In the genomic region with DNA sequence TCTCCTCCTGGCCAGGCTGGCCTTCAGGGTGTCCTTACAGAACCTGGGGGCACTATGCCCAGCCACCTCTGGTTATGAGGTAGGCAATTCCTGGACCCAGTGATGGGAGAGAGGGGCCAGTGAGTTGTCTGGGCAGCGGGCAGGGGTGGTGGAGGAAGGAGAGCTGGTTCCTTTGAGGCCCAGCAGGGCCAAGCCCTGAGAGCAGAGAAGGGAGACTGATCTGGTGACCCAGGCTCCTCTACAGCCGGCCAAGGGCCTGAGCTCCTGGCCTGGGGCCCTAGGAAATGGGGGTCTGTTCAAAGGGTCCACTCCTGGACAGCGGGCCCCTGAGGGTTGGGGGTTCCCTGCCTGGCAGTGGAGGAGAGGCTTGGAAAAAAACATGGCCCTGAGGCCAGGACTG, we compare ENCODE assay signal across 2 cellular contexts.
TF ChIP-seq lines count a peak whose summit lies in the region.

No MANE protein-coding gene starts in this region.

TF ChIP-seq in HepG2, 621 proteins besides CTCF, POLR2A, EP300 and RAD21:
- 0 out of 2 replicates have a peak, but pooled peaks have one; percentile 40 for TF ChIP-seq SNAI1 (CRISPR knock-in tag; IDR thresholded peaks at IDR 0.05; ENCODE audit: borderline replicate concordance)
- no peak for TF ChIP-seq ZNF460 (CRISPR knock-in tag; IDR thresholded peaks at IDR 0.05; ENCODE audit: borderline replicate concordance)
- TF ChIP-seq, protein P1, sequence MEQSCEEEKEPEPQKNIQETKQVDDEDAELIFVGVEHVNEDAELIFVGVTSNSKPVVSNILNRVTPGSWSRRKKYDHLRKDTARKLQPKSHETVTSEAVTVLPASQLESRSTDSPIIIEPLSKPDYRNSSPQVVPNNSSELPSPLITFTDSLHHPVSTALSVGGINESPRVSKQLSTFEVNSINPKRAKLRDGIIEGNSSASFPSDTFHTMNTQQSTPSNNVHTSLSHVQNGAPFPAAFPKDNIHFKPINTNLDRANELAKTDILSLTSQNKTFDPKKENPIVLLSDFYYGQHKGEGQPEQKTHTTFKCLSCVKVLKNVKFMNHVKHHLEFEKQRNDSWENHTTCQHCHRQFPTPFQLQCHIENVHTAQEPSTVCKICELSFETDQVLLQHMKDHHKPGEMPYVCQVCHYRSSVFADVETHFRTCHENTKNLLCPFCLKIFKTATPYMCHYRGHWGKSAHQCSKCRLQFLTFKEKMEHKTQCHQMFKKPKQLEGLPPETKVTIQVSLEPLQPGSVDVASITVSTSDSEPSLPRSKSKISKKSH (CRISPR knock-in tag; IDR thresholded peaks at IDR 0.05; ENCODE audit: borderline replicate concordance), result 0 out of 2 replicates have a peak, but pooled peaks have one; percentile 19
- 0 out of 2 replicates have a peak, but pooled peaks have one; percentile 2 for TF ChIP-seq HOXA3 (CRISPR knock-in tag; IDR thresholded peaks at IDR 0.05)
- TF ChIP-seq ZNF598 (CRISPR knock-in tag; IDR thresholded peaks at IDR 0.05; ENCODE audit: borderline replicate concordance), result no peak
- peak; percentile 21 for TF ChIP-seq AGO2 (optimal IDR thresholded peaks at IDR 0.05; ENCODE audit: low read depth, low read length)
- 0 out of 2 replicates have a peak, but pooled peaks have one; percentile 57 for TF ChIP-seq EED (CRISPR knock-in tag; IDR thresholded peaks at IDR 0.05)
- TF ChIP-seq SALL1 (CRISPR knock-in tag; IDR thresholded peaks at IDR 0.05), result no peak
- 0 out of 2 replicates have a peak, but pooled peaks have one; percentile 17 for TF ChIP-seq TBX2 (CRISPR knock-in tag; IDR thresholded peaks at IDR 0.05; ENCODE audit: borderline replicate concordance)
- TF ChIP-seq, protein P2, sequence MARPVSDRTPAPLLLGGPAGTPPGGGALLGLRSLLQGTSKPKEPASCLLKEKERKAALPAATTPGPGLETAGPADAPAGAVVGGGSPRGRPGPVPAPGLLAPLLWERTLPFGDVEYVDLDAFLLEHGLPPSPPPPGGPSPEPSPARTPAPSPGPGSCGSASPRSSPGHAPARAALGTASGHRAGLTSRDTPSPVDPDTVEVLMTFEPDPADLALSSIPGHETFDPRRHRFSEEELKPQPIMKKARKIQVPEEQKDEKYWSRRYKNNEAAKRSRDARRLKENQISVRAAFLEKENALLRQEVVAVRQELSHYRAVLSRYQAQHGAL (CRISPR knock-in tag; IDR thresholded peaks at IDR 0.05; ENCODE audit: not compliant biosample characterization), result no peak
- no peak for TF ChIP-seq GFI1 (CRISPR knock-in tag; IDR thresholded peaks at IDR 0.05; ENCODE audit: borderline replicate concordance)
- TF ChIP-seq ZNF251 (CRISPR knock-in tag; IDR thresholded peaks at IDR 0.05), result no peak
- 0 out of 2 replicates have a peak, but pooled peaks have one; percentile 4 for TF ChIP-seq SPEN (CRISPR knock-in tag; IDR thresholded peaks at IDR 0.05; ENCODE audit: low read depth)
TF ChIP-seq in HepG2: peak in this region for 7.

TF ChIP-seq in WTC11, 78 proteins besides CTCF, POLR2A, EP300 and RAD21:
- TF ChIP-seq, protein P3, sequence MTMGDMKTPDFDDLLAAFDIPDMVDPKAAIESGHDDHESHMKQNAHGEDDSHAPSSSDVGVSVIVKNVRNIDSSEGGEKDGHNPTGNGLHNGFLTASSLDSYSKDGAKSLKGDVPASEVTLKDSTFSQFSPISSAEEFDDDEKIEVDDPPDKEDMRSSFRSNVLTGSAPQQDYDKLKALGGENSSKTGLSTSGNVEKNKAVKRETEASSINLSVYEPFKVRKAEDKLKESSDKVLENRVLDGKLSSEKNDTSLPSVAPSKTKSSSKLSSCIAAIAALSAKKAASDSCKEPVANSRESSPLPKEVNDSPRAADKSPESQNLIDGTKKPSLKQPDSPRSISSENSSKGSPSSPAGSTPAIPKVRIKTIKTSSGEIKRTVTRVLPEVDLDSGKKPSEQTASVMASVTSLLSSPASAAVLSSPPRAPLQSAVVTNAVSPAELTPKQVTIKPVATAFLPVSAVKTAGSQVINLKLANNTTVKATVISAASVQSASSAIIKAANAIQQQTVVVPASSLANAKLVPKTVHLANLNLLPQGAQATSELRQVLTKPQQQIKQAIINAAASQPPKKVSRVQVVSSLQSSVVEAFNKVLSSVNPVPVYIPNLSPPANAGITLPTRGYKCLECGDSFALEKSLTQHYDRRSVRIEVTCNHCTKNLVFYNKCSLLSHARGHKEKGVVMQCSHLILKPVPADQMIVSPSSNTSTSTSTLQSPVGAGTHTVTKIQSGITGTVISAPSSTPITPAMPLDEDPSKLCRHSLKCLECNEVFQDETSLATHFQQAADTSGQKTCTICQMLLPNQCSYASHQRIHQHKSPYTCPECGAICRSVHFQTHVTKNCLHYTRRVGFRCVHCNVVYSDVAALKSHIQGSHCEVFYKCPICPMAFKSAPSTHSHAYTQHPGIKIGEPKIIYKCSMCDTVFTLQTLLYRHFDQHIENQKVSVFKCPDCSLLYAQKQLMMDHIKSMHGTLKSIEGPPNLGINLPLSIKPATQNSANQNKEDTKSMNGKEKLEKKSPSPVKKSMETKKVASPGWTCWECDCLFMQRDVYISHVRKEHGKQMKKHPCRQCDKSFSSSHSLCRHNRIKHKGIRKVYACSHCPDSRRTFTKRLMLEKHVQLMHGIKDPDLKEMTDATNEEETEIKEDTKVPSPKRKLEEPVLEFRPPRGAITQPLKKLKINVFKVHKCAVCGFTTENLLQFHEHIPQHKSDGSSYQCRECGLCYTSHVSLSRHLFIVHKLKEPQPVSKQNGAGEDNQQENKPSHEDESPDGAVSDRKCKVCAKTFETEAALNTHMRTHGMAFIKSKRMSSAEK (CRISPR knock-in tag; IDR thresholded peaks at IDR 0.05; ENCODE audit: borderline replicate concordance), result no peak
- TF ChIP-seq, protein P4, sequence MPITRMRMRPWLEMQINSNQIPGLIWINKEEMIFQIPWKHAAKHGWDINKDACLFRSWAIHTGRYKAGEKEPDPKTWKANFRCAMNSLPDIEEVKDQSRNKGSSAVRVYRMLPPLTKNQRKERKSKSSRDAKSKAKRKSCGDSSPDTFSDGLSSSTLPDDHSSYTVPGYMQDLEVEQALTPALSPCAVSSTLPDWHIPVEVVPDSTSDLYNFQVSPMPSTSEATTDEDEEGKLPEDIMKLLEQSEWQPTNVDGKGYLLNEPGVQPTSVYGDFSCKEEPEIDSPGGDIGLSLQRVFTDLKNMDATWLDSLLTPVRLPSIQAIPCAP (CRISPR knock-in tag; IDR thresholded peaks at IDR 0.05), result no peak
- TF ChIP-seq ATF1 (CRISPR knock-in tag; IDR thresholded peaks at IDR 0.05) (no peak), FOXJ3 (CRISPR knock-in tag; IDR thresholded peaks at IDR 0.05; ENCODE audit: borderline replicate concordance) (no peak), NR3C1 (CRISPR knock-in tag; conservative IDR thresholded peaks at IDR 0.05; ENCODE audit: low read depth) (no peak), EMX1 (CRISPR knock-in tag; IDR thresholded peaks at IDR 0.05) (no peak), NFE2L1 (CRISPR knock-in tag; IDR thresholded peaks at IDR 0.05) (no peak), FOXP1 (CRISPR knock-in tag; IDR thresholded peaks at IDR 0.05; ENCODE audit: borderline replicate concordance) (no peak), ZNF263 (CRISPR knock-in tag; IDR thresholded peaks at IDR 0.05; ENCODE audit: low read depth) (no peak), FOXK1 (CRISPR knock-in tag; IDR thresholded peaks at IDR 0.05) (no peak)
- TF ChIP-seq, protein P5, sequence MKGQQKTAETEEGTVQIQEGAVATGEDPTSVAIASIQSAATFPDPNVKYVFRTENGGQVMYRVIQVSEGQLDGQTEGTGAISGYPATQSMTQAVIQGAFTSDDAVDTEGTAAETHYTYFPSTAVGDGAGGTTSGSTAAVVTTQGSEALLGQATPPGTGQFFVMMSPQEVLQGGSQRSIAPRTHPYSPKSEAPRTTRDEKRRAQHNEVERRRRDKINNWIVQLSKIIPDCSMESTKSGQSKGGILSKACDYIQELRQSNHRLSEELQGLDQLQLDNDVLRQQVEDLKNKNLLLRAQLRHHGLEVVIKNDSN (CRISPR knock-in tag; IDR thresholded peaks at IDR 0.05), result no peak
- TF ChIP-seq, protein P6, sequence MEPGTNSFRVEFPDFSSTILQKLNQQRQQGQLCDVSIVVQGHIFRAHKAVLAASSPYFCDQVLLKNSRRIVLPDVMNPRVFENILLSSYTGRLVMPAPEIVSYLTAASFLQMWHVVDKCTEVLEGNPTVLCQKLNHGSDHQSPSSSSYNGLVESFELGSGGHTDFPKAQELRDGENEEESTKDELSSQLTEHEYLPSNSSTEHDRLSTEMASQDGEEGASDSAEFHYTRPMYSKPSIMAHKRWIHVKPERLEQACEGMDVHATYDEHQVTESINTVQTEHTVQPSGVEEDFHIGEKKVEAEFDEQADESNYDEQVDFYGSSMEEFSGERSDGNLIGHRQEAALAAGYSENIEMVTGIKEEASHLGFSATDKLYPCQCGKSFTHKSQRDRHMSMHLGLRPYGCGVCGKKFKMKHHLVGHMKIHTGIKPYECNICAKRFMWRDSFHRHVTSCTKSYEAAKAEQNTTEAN (CRISPR knock-in tag; IDR thresholded peaks at IDR 0.05), result no peak
- TF ChIP-seq, protein P7, sequence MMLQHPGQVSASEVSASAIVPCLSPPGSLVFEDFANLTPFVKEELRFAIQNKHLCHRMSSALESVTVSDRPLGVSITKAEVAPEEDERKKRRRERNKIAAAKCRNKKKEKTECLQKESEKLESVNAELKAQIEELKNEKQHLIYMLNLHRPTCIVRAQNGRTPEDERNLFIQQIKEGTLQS (CRISPR knock-in tag; conservative IDR thresholded peaks at IDR 0.05), result no peak
- TF ChIP-seq, protein P8, sequence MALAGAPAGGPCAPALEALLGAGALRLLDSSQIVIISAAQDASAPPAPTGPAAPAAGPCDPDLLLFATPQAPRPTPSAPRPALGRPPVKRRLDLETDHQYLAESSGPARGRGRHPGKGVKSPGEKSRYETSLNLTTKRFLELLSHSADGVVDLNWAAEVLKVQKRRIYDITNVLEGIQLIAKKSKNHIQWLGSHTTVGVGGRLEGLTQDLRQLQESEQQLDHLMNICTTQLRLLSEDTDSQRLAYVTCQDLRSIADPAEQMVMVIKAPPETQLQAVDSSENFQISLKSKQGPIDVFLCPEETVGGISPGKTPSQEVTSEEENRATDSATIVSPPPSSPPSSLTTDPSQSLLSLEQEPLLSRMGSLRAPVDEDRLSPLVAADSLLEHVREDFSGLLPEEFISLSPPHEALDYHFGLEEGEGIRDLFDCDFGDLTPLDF (CRISPR knock-in tag; IDR thresholded peaks at IDR 0.05), result no peak
- TF ChIP-seq, protein P9, sequence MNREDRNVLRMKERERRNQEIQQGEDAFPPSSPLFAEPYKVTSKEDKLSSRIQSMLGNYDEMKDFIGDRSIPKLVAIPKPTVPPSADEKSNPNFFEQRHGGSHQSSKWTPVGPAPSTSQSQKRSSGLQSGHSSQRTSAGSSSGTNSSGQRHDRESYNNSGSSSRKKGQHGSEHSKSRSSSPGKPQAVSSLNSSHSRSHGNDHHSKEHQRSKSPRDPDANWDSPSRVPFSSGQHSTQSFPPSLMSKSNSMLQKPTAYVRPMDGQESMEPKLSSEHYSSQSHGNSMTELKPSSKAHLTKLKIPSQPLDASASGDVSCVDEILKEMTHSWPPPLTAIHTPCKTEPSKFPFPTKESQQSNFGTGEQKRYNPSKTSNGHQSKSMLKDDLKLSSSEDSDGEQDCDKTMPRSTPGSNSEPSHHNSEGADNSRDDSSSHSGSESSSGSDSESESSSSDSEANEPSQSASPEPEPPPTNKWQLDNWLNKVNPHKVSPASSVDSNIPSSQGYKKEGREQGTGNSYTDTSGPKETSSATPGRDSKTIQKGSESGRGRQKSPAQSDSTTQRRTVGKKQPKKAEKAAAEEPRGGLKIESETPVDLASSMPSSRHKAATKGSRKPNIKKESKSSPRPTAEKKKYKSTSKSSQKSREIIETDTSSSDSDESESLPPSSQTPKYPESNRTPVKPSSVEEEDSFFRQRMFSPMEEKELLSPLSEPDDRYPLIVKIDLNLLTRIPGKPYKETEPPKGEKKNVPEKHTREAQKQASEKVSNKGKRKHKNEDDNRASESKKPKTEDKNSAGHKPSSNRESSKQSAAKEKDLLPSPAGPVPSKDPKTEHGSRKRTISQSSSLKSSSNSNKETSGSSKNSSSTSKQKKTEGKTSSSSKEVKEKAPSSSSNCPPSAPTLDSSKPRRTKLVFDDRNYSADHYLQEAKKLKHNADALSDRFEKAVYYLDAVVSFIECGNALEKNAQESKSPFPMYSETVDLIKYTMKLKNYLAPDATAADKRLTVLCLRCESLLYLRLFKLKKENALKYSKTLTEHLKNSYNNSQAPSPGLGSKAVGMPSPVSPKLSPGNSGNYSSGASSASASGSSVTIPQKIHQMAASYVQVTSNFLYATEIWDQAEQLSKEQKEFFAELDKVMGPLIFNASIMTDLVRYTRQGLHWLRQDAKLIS (CRISPR knock-in tag; IDR thresholded peaks at IDR 0.05; ENCODE audit: borderline replicate concordance), result no peak
- TF ChIP-seq, protein P10, sequence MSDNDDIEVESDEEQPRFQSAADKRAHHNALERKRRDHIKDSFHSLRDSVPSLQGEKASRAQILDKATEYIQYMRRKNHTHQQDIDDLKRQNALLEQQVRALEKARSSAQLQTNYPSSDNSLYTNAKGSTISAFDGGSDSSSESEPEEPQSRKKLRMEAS (CRISPR knock-in tag; IDR thresholded peaks at IDR 0.05), result no peak
- TF ChIP-seq, protein P11, sequence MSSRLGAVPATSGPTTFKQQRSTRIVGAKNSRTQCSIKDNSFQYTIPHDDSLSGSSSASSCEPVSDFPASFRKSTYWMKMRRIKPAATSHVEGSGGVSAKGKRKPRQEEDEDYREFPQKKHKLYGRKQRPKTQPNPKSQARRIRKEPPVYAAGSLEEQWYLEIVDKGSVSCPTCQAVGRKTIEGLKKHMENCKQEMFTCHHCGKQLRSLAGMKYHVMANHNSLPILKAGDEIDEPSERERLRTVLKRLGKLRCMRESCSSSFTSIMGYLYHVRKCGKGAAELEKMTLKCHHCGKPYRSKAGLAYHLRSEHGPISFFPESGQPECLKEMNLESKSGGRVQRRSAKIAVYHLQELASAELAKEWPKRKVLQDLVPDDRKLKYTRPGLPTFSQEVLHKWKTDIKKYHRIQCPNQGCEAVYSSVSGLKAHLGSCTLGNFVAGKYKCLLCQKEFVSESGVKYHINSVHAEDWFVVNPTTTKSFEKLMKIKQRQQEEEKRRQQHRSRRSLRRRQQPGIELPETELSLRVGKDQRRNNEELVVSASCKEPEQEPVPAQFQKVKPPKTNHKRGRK (CRISPR knock-in tag; IDR thresholded peaks at IDR 0.05; ENCODE audit: borderline replicate concordance), result no peak
- TF ChIP-seq, protein P12, sequence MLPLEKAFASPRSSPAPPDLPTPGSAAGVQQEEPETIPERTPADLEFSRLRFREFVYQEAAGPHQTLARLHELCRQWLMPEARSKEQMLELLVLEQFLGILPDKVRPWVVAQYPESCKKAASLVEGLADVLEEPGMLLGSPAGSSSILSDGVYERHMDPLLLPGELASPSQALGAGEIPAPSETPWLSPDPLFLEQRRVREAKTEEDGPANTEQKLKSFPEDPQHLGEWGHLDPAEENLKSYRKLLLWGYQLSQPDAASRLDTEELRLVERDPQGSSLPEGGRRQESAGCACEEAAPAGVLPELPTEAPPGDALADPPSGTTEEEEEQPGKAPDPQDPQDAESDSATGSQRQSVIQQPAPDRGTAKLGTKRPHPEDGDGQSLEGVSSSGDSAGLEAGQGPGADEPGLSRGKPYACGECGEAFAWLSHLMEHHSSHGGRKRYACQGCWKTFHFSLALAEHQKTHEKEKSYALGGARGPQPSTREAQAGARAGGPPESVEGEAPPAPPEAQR (CRISPR knock-in tag; IDR thresholded peaks at IDR 0.05), result no peak
